Comparison of ENCODE assay signal across 8 cellular contexts in genomic region chr3:57594576-57594975, GRCh38. TPM values are rescaled to one million over a fixed set of nuclear protein-coding genes. Genes with fewer than 3 reads are reported as not detected.
A peak's percentile ranks its signal among the peaks of the same experiment; 100 is the strongest.
DNase-seq lines count a peak whose midpoint lies in the region; ATAC-seq and TF ChIP-seq lines count a peak whose summit lies in the region.

No MANE protein-coding gene starts in this region.

- H3K9me3 Mint-ChIP-seq in nephron progenitor cell, result no peaks in the 10 kb centered on the region

- H3K36me3 ChIP-seq in BJ (ENCODE audit: control insufficient read depth, insufficient read depth, low read length), result no peaks in the 10 kb centered on the region
- peaks cover 23% of the 10 kb centered on the region for H3K36me3 ChIP-seq in MG63

- CTCF ChIA-PET in BJ (lab: Yijun Ruan, JAX), result no interaction called here

- H3K4me1 Mint-ChIP-seq in nephron progenitor cell, result peaks cover 42% of the 10 kb centered on the region

- TF ChIP-seq CTCF in BJ (IDR thresholded peaks at IDR 0.05; ENCODE audit: insufficient read depth, low read depth, low read length), result no peak
- no peak for TF ChIP-seq CTCF in choroid plexus epithelial cell (conservative IDR thresholded peaks at IDR 0.05; ENCODE audit: low read depth, low read length)
- no peak for TF ChIP-seq CTCF in nephron progenitor cell (IDR thresholded peaks at IDR 0.05)

- H3K27ac Mint-ChIP-seq in nephron progenitor cell, result no peak overlapping the region

- peak overlapping the region; percentile 98 for H3K4me3 Mint-ChIP-seq in nephron progenitor cell

- peak overlapping the region; percentile 95 for H3K4me3 ChIP-seq in BJ (ENCODE audit: low read depth, low read length)
- peak overlapping the region; percentile 98 for H3K4me3 ChIP-seq in MG63
- H3K4me3 ChIP-seq in choroid plexus epithelial cell (ENCODE audit: low read depth, low read length), result peak overlapping the region; percentile 99

- H3K27me3 Mint-ChIP-seq in nephron progenitor cell (ENCODE audit: low read depth, poor library complexity), result no peaks in the 10 kb centered on the region

- POLR2A ChIA-PET in BJ (lab: Charles Lee), result interaction anchor here (0.6 kb wide), 1 partner anchor 13 kb away, joined by 3 read pairs; no protein-coding TSS in a partner anchor

- DNase-seq in BJ (ENCODE audit: low read depth) (no peak), MG63 (no peak), choroid plexus epithelial cell (ENCODE audit: low read depth) (no peak), nephron progenitor cell (no peak)

- ATAC-seq in HG03460 (IDR thresholded peaks at IDR 0.05; ENCODE audit: unreplicated experiment) (no peak), GM18870 (IDR thresholded peaks at IDR 0.05; ENCODE audit: unreplicated experiment) (no peak), HG03342 (IDR thresholded peaks at IDR 0.05; ENCODE audit: unreplicated experiment) (no peak), GM18520 (IDR thresholded peaks at IDR 0.05; ENCODE audit: unreplicated experiment) (no peak)

- peaks cover 48% of the 10 kb centered on the region for H3K36me3 Mint-ChIP-seq in nephron progenitor cell (ENCODE audit: low read depth)

- H3K27me3 ChIP-seq in BJ (ENCODE audit: control insufficient read depth, insufficient read depth, low read length) (no peaks in the 10 kb centered on the region), MG63 (no peaks in the 10 kb centered on the region)

- no peaks in the 10 kb centered on the region for H3K9me3 ChIP-seq in MG63

RNA-seq across cellular contexts. Expression of gene ARF4, which starts 2.6 kb away (rescaled TPM):
- 476 and 810 TPM in 2 replicates for polyA plus RNA-seq in BJ (2011; rRNA removed)
- polyA minus RNA-seq in BJ (2011; rRNA and poly(A)+ RNA removed), result 352 and 840 TPM in 2 replicates
- total RNA-seq in MG63 (2014; rRNA removed; shearing (Covaris generic); ENCODE audit: low replicate concordance), result 120 and 159 TPM in 2 replicates

RNA-seq across cellular contexts. Expression of gene PDE12, which starts 38.5 kb away (rescaled TPM):
- polyA plus RNA-seq in BJ (2011; rRNA removed), result 9.6 and 10.4 TPM in 2 replicates
- 22.7 and 30.5 TPM in 2 replicates for polyA minus RNA-seq in BJ (2011; rRNA and poly(A)+ RNA removed)
- 4.0 and 8.8 TPM in 2 replicates for total RNA-seq in MG63 (2014; rRNA removed; shearing (Covaris generic); ENCODE audit: low replicate concordance)

RNA-seq across cellular contexts. Expression of gene DNAH12, which starts 50.4 kb away (rescaled TPM):
- 0.01 TPM in 1 of 2 replicates, not detected in the other for polyA plus RNA-seq in BJ (2011; rRNA removed)
- polyA minus RNA-seq in BJ (2011; rRNA and poly(A)+ RNA removed), result not detected in 2 replicates
- not detected in 2 replicates for total RNA-seq in MG63 (2014; rRNA removed; shearing (Covaris generic); ENCODE audit: low replicate concordance)
